19 cellular contexts compared by ENCODE assay signal in genomic region chr1:150409504-150410362, GRCh38. TPM values are rescaled to one million over a fixed set of nuclear protein-coding genes. Genes with fewer than 3 reads are reported as not detected.
DNase-seq lines count a peak whose midpoint lies in the region; ATAC-seq and TF ChIP-seq lines count a peak whose summit lies in the region.
"Had no signal": no experiment of that assay in that cellular context is flagged by ENCODE, and none has a peak within 500 bp of the region (broad histone marks: within the 10 kb centered on the region; RNA-seq: fewer than 3 reads in every experiment).

No MANE protein-coding gene starts in this region.

- H3K4me3 Mint-ChIP-seq in MCF 10A (ENCODE audit: unreplicated experiment) (no peak overlapping the region), activated B cell treated with CpG ODN at 0.5 μM for 24 hours (no peak overlapping the region)
- H3K4me3 Mint-ChIP-seq: naive thymus-derived CD4-positive, alpha-beta T cell had no signal

- in situ Hi-C loops in mammary epithelial cell (cut with MboI; ENCODE audit: low sequenced_read_pairs in 2 of 2), result no loop called here

- TF ChIP-seq CTCF in MCF 10A (IDR thresholded peaks at IDR 0.05; ENCODE audit: unreplicated experiment) (no peak), mammary epithelial cell (conservative IDR thresholded peaks at IDR 0.05 in 1 of 2, IDR thresholded peaks at IDR 0.05 in 1 of 2; ENCODE audit: extremely low read depth in 1 of 2, insufficient read depth in 1 of 2, low read depth in 1 of 2, low read length in 2 of 2) (no peak), activated B cell treated with CpG ODN at 0.5 μM for 24 hours (IDR thresholded peaks at IDR 0.05) (no peak), right lobe of liver (IDR thresholded peaks at IDR 0.05) (no peak), thyroid gland (IDR thresholded peaks at IDR 0.05) (no peak), dorsolateral prefrontal cortex (IDR thresholded peaks at IDR 0.05 in 54 of 56, conservative IDR thresholded peaks at IDR 0.05 in 2 of 56; ENCODE audit: low read depth in 1 of 56, partially characterized antibody in 56 of 56) (no peak)

- H3K27me3 ChIP-seq in mammary epithelial cell (ENCODE audit: insufficient read depth, low read length) (no peaks in the 10 kb centered on the region), right lobe of liver (no peaks in the 10 kb centered on the region), thyroid gland (no peaks in the 10 kb centered on the region), dorsolateral prefrontal cortex (no peaks in the 10 kb centered on the region)
- H3K27me3 ChIP-seq: colonic mucosa, tibial artery had no signal

- TF ChIP-seq POLR2A in right lobe of liver (IDR thresholded peaks at IDR 0.05), result no peak
- TF ChIP-seq POLR2A in thyroid gland (IDR thresholded peaks at IDR 0.05), result no peak

- no peak overlapping the region for H2AFZ ChIP-seq in mammary epithelial cell (ENCODE audit: low read depth, low read length)

- H3K27ac Mint-ChIP-seq in MCF 10A (ENCODE audit: low read depth, unreplicated experiment) (no peak overlapping the region), activated B cell treated with CpG ODN at 0.5 μM for 24 hours (peak overlapping the region; percentile 30)

- peaks cover 1% of the 10 kb centered on the region for H4K20me1 ChIP-seq in mammary epithelial cell (ENCODE audit: insufficient read depth, low read length)

- peak; percentile 36 for DNase-seq in MCF 10A (ENCODE audit: unreplicated experiment)
- DNase-seq in mammary epithelial cell, result no peak
- no peak for DNase-seq in activated B cell treated with CpG ODN at 0.5 μM for 24 hours
- DNase-seq in right lobe of liver, result peak; percentile 50 to 70 (median 68)
- peak; percentile 18 to 39 for DNase-seq in thyroid gland
- no peak for DNase-seq in dorsolateral prefrontal cortex
- DNase-seq in NCI-H1048 (lab: John Stamatoyannopoulos, UW), result no peak
- DNase-seq: ACHN; activated CD4-positive, alpha-beta T cell treated with anti-CD3 and anti-CD28 coated beads for 48 hours; colonic mucosa; DMS 273 treated with DMSO at 0.1 percent for 48 hours; naive thymus-derived CD4-positive, alpha-beta T cell; NCI-H2171 treated with DMSO at 0.1 percent for 48 hours; NCI-H82; retina; stimulated activated CD4-positive, alpha-beta T cell treated with anti-CD3 and anti-CD28 coated beads, Interleukin-2, amount 100 ng/mL, for 24 hours; tibial artery had no signal

- H3K36me3 Mint-ChIP-seq in MCF 10A (ENCODE audit: insufficient read depth, unreplicated experiment) (no peaks in the 10 kb centered on the region), activated B cell treated with CpG ODN at 0.5 μM for 24 hours (ENCODE audit: low read depth) (peaks cover 13% of the 10 kb centered on the region)

- dilution Hi-C loops in mammary epithelial cell (cut with HindIII; ENCODE audit: low sequenced_read_pairs), result no loop called here

- H3K27me3 Mint-ChIP-seq in MCF 10A (ENCODE audit: insufficient read depth, unreplicated experiment) (no peaks in the 10 kb centered on the region), activated B cell treated with CpG ODN at 0.5 μM for 24 hours (no peaks in the 10 kb centered on the region)
- H3K27me3 Mint-ChIP-seq: naive thymus-derived CD4-positive, alpha-beta T cell had no signal

- H3K27ac ChIP-seq in mammary epithelial cell (ENCODE audit: insufficient read depth, low read depth, low read length) (no peak overlapping the region), right lobe of liver (peak overlapping the region in 2 of 3 donors; percentile 35 to 75), thyroid gland (no peak overlapping the region), dorsolateral prefrontal cortex (peak overlapping the region in 18 of 59 donors; percentile 1 to 60 (median 25))
- H3K27ac ChIP-seq: colonic mucosa, RWPE1, tibial artery had no signal

- H3K9me3 Mint-ChIP-seq in MCF 10A (ENCODE audit: unreplicated experiment) (no peaks in the 10 kb centered on the region), activated B cell treated with CpG ODN at 0.5 μM for 24 hours (no peaks in the 10 kb centered on the region)
- H3K9me3 Mint-ChIP-seq: naive thymus-derived CD4-positive, alpha-beta T cell had no signal

- intact Hi-C loops in MCF 10A (cut with micrococcal nuclease) (no loop called here), mammary epithelial cell (cut with micrococcal nuclease) (no loop called here), activated B cell treated with CpG ODN at 0.5 μM for 24 hours (cut with micrococcal nuclease) (loop anchor here (5.0 kb wide), 1 partner anchor 37 kb away; no protein-coding TSS in a partner anchor), right lobe of liver (cut with DNase I) (no loop called here), thyroid gland (cut with DNase I) (no loop called here), dorsolateral prefrontal cortex (cut with DNase I) (loop anchor here in 1 of 2 donors (5.0 kb wide), 1 partner anchor 37 kb away; no protein-coding TSS in a partner anchor)

- H3K36me3 ChIP-seq in mammary epithelial cell (ENCODE audit: insufficient read depth, low read length), result no peaks in the 10 kb centered on the region
- H3K36me3 ChIP-seq in right lobe of liver, result no peaks in the 10 kb centered on the region
- H3K36me3 ChIP-seq in thyroid gland, result no peaks in the 10 kb centered on the region
- H3K36me3 ChIP-seq: colonic mucosa, tibial artery had no signal

- peaks cover 76% of the 10 kb centered on the region for H3K79me2 ChIP-seq in mammary epithelial cell (ENCODE audit: insufficient read depth, low read length)

- ATAC-seq in activated B cell treated with CpG ODN at 0.5 μM for 24 hours (ENCODE audit: low read depth) (no peak), right lobe of liver (peak; percentile 74 to 84 (median 81)), HG03108 (IDR thresholded peaks at IDR 0.05; ENCODE audit: unreplicated experiment) (no peak)

- H3K4me2 ChIP-seq in mammary epithelial cell (ENCODE audit: insufficient read depth, low read depth, low read length), result no peak overlapping the region

- CTCF ChIA-PET in MCF 10A (lab: Yijun Ruan, JAX), result interaction anchor here (1.2 kb wide), 1 partner anchor 26 kb away, joined by 4 read pairs; no protein-coding TSS in a partner anchor
- CTCF ChIA-PET in mammary epithelial cell (lab: Charles Lee; ENCODE audit: low non-redundant PET), result no interaction called here
- CTCF ChIA-PET in activated B cell treated with CpG ODN at 0.5 μM for 24 hours (lab: Charles Lee), result no interaction called here

- BruUV-seq in MCF 10A (replicated peaks; lab: Mats Ljungman, UMichigan) (no TSS peak), mammary epithelial cell (replicated peaks; lab: Mats Ljungman, UMichigan) (no TSS peak)

- H3K4me1 Mint-ChIP-seq in MCF 10A (ENCODE audit: insufficient read depth, unreplicated experiment) (peaks cover 44% of the 10 kb centered on the region), activated B cell treated with CpG ODN at 0.5 μM for 24 hours (peaks cover 43% of the 10 kb centered on the region)

- H3K4me1 ChIP-seq in mammary epithelial cell (ENCODE audit: insufficient read depth, low read length), result no peaks in the 10 kb centered on the region
- H3K4me1 ChIP-seq in right lobe of liver, result peaks cover 0 to 37% (median 20%) of the 10 kb centered on the region in 4 donors
- H3K4me1 ChIP-seq in thyroid gland, result peaks cover 9 to 15% of the 10 kb centered on the region in 2 donors
- H3K4me1 ChIP-seq: colonic mucosa had no signal

- H3K9ac ChIP-seq in mammary epithelial cell (ENCODE audit: insufficient read depth, low read length), result no peak overlapping the region

- H3K9me3 ChIP-seq in mammary epithelial cell (replicated peaks; ENCODE audit: insufficient read depth, low read length), result no peaks in the 10 kb centered on the region
- H3K9me3 ChIP-seq in right lobe of liver, result no peaks in the 10 kb centered on the region
- H3K9me3 ChIP-seq in thyroid gland, result no peaks in the 10 kb centered on the region
- H3K9me3 ChIP-seq: colonic mucosa, tibial artery had no signal

- 98% methylated on average over 12 of the region's 12 CpGs for WGBS in mammary epithelial cell (ENCODE audit: low coverage, missing lambda C conversion rate)
- 26% methylated on average over 12 of the region's 12 CpGs for WGBS in right lobe of liver (ENCODE audit: insufficient coverage, low coverage, low lambda C conversion rate, missing lambda C conversion rate)
- WGBS in thyroid gland, 2 donors, result 60 to 71% methylated on average over 12 of the region's 12 CpGs

- H3K4me3 ChIP-seq in mammary epithelial cell (replicated peaks in 1 of 3; ENCODE audit: insufficient read depth in 1 of 3, low read depth in 2 of 3, low read length in 3 of 3) (no peak overlapping the region), right lobe of liver (no peak overlapping the region), thyroid gland (replicated peaks in 1 of 3) (no peak overlapping the region), dorsolateral prefrontal cortex (no peak overlapping the region)
- H3K4me3 ChIP-seq: colonic mucosa, tibial artery had no signal

- POLR2A ChIA-PET in MCF 10A (lab: Yijun Ruan, JAX) (interaction anchor here (0.6 to 1.1 kb wide), 2 partner anchors 41 to 147 kb away, joined by 3 to 4 read pairs; no protein-coding TSS in a partner anchor), activated B cell treated with CpG ODN at 0.5 μM for 24 hours (lab: Charles Lee) (interaction anchor here (0.7 to 1.1 kb wide), 2 partner anchors 14 to 46 kb away, joined by 3 to 5 read pairs; partner anchors contain the start of gene RPRD2)

RNA-seq across cellular contexts. Expression of gene RPRD2, which starts 45.8 kb away (rescaled TPM):
- total RNA-seq in MCF 10A (2022) (35.2 and 37.4 TPM in 2 replicates), mammary epithelial cell (10 to 100 TPM; 12.7 to 22.7 TPM), activated B cell treated with CpG ODN at 0.5 μM for 24 hours (27.1 and 28.6 TPM in 2 replicates), right lobe of liver (10 to 100 TPM in 4 of 6 experiments, 1 to 10 TPM in 2; 8.9 to 17.5 (median 11.0) TPM), thyroid gland (10 to 100 TPM; 26.1 to 39.9 (median 31.6) TPM), dorsolateral prefrontal cortex (10 to 100 TPM; 37.9 to 58.4 (median 48.0) TPM)
- 12.6 TPM for polyA plus RNA-seq in mammary epithelial cell
- 19.4 TPM for polyA minus RNA-seq in mammary epithelial cell

Comparison
In these comparisons a context has a peak if more than half of its experiments do, and no peak if none do; other contexts are left out.
1. DNase-seq: peak in MCF 10A (single experiment), right lobe of liver (3 of 3) and thyroid gland (2 of 2); none in mammary epithelial cell (single experiment), activated B cell treated with CpG ODN at 0.5 μM for 24 hours (single experiment), dorsolateral prefrontal cortex (0 of 10) and NCI-H1048 (single experiment).
2. H3K27ac ChIP-seq: peak in right lobe of liver (2 of 3); none in mammary epithelial cell (single experiment) and thyroid gland (0 of 3).
3. ATAC-seq: peak in right lobe of liver (4 of 4); none in activated B cell treated with CpG ODN at 0.5 μM for 24 hours (single experiment) and HG03108 (single experiment).